18 cellular contexts compared by ENCODE assay signal in the genomic region with DNA sequence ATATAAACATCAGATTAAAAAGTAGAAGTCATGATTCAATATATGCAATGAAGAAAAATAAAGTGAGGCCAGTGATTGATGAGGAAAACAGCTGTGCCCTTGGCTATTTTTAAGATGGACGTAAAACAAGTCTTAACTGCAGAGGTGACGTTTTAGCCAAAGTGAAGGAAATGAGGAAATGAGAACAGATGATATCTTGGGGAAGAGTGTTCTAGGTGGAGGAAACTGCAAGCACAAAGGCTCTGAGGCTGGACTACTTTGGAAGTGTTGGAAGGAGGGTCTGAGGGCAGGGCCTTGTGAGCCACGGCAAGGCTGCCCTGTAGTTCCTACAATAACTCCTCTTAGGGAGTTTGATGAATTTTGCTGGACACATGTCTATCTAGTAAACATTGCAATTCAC.
DNase-seq lines count a peak whose midpoint lies in the region; ATAC-seq, FAIRE-seq and TF ChIP-seq lines count a peak whose summit lies in the region.
"Had no signal": no experiment of that assay in that cellular context is flagged by ENCODE, and none has a peak within 500 bp of the region (broad histone marks: within the 10 kb centered on the region; RNA-seq: fewer than 3 reads in every experiment).

No MANE protein-coding gene starts in this region.

- H3K4me3 ChIP-seq in PC-9, result no peak overlapping the region
- H3K4me3 ChIP-seq in keratinocyte (ENCODE audit: control insufficient read depth in 2 of 3, extremely low read depth in 1 of 3, insufficient read depth in 2 of 3, low read depth in 1 of 3, low read length in 3 of 3), result no peak overlapping the region
- H3K4me3 ChIP-seq in sigmoid colon, result no peak overlapping the region
- H3K4me3 ChIP-seq: colonic mucosa, K562, Peyer's patch had no signal

- intact Hi-C loops in left ventricle myocardium superior (cut with micrococcal nuclease), result no loop called here
- intact Hi-C loops in Right ventricle myocardium inferior (cut with DNase I), result loop anchor here (1.0 kb wide), 1 partner anchor 22 kb away; no protein-coding TSS in a partner anchor
- intact Hi-C loops in PC-9 (cut with micrococcal nuclease; ENCODE audit: unreplicated experiment), result no loop called here
- intact Hi-C loops in sigmoid colon (cut with DNase I), result no loop called here

- no peaks in the 10 kb centered on the region; the same call in 1 of the 2 replicates for H3F3A ChIP-seq in PC-9 (ENCODE audit: insufficient read depth, low read depth)

- no peak for DNase-seq in left ventricle myocardium superior
- no peak for DNase-seq in Right ventricle myocardium inferior (ENCODE audit: missing footprints)
- DNase-seq in PC-9, result no peak
- DNase-seq in keratinocyte (ENCODE audit: low read depth, low spot score), result no peak
- no peak for DNase-seq in NCI-H2081 (lab: John Stamatoyannopoulos, UW)
- DNase-seq in sigmoid colon, result no peak
- DNase-seq: activated T-cell treated with anti-CD3 and anti-CD28 coated beads, Interleukin-2, amount 50 U/mL, for 72 hours; CD4-positive, alpha-beta memory T cell; colonic mucosa; DMS53; NCI-H187; NCI-H2227 treated with DMSO at 0.1 percent for 48 hours; NCI-H774; nucleus accumbens; Peyer's patch had no signal

- dilution Hi-C loops in keratinocyte (cut with MboI; ENCODE audit: extremely low pct_ligation_motif_present, low sequenced_read_pairs), result no loop called here

- H2AFZ ChIP-seq in PC-9 (no peak overlapping the region), keratinocyte (ENCODE audit: control insufficient read depth, low read length) (peak overlapping the region; percentile 24)

- no TSS peak for BruUV-seq in PC-9 (replicated peaks; lab: Mats Ljungman, UMichigan)

- H3K79me2 ChIP-seq in PC-9 (ENCODE audit: low read depth) (no peaks in the 10 kb centered on the region), keratinocyte (ENCODE audit: control insufficient read depth, insufficient read depth, low read length) (no peaks in the 10 kb centered on the region)

- POLR2A ChIA-PET in PC-9 (lab: Charles Lee; ENCODE audit: unreplicated experiment), result interaction anchor here (0.5 kb wide), 1 partner anchor 19 kb away, joined by 4 read pairs; no protein-coding TSS in a partner anchor

- CTCF ChIA-PET in PC-9 (lab: Charles Lee), result no interaction called here

- no peak for TF ChIP-seq EP300 in sigmoid colon (IDR thresholded peaks at IDR 0.05)

- peak; percentile 54 for ATAC-seq in left ventricle myocardium superior
- no peak for ATAC-seq in Right ventricle myocardium inferior
- no peak for ATAC-seq in GM19397 (IDR thresholded peaks at IDR 0.05; ENCODE audit: unreplicated experiment)
- ATAC-seq: activated T-cell treated with anti-CD3 and anti-CD28 coated beads, Interleukin-2, amount 50 U/mL, for 72 hours; K562 had no signal

- no peak for TF ChIP-seq CTCF in PC-9 (conservative IDR thresholded peaks at IDR 0.05)
- no peak for TF ChIP-seq CTCF in keratinocyte (optimal IDR thresholded peaks at IDR 0.05 in 1 of 3, IDR thresholded peaks at IDR 0.05 in 1 of 3, conservative IDR thresholded peaks at IDR 0.05 in 1 of 3; ENCODE audit: extremely low read depth in 1 of 3, insufficient read depth in 2 of 3, low read length in 3 of 3)
- no peak for TF ChIP-seq CTCF in sigmoid colon (IDR thresholded peaks at IDR 0.05)

- no peak overlapping the region for H3K4me2 ChIP-seq in PC-9
- H3K4me2 ChIP-seq in keratinocyte (ENCODE audit: control insufficient read depth, extremely low read depth, insufficient read depth, low read depth, low read length), result peak overlapping the region; percentile 58

- no peaks in the 10 kb centered on the region for H4K20me1 ChIP-seq in PC-9 (ENCODE audit: insufficient read depth)
- H4K20me1 ChIP-seq in keratinocyte (ENCODE audit: control insufficient read depth, extremely low read depth, insufficient read depth, low read length), result no peaks in the 10 kb centered on the region

- H3K4me1 ChIP-seq in PC-9 (replicated peaks; ENCODE audit: insufficient read depth) (peaks cover 19% of the 10 kb centered on the region; the same call in 1 of the 2 replicates), keratinocyte (ENCODE audit: control insufficient read depth, extremely low read depth, insufficient read depth, low read length) (peaks cover 50% of the 10 kb centered on the region), sigmoid colon (peaks cover 0 to 25% (median 8%) of the 10 kb centered on the region in 4 donors)
- H3K4me1 ChIP-seq: colonic mucosa, Peyer's patch had no signal

- H3K9me3 ChIP-seq in PC-9 (ENCODE audit: insufficient read depth, low read depth) (no peaks in the 10 kb centered on the region), keratinocyte (ENCODE audit: control insufficient read depth, low read depth, low read length) (peaks cover 3% of the 10 kb centered on the region), sigmoid colon (no peaks in the 10 kb centered on the region)
- H3K9me3 ChIP-seq: colonic mucosa, Peyer's patch had no signal

- WGBS in sigmoid colon, 2 donors, result 75 to 82% methylated on average over 3 of the region's 3 CpGs

- H3K36me3 ChIP-seq in PC-9 (ENCODE audit: low read depth) (no peaks in the 10 kb centered on the region), keratinocyte (ENCODE audit: control insufficient read depth in 2 of 2, extremely low read depth in 1 of 2, insufficient read depth in 2 of 2, low read length in 2 of 2) (no peaks in the 10 kb centered on the region), sigmoid colon (no peaks in the 10 kb centered on the region)
- H3K36me3 ChIP-seq: colonic mucosa, Peyer's patch had no signal

- H3K27ac ChIP-seq in PC-9 (peak overlapping the region; percentile 78), keratinocyte (ENCODE audit: control insufficient read depth, insufficient read depth, low read length) (peak overlapping the region; percentile 87), sigmoid colon (no peak overlapping the region)
- H3K27ac ChIP-seq: colonic mucosa, Peyer's patch had no signal

- H3K27me3 ChIP-seq in PC-9 (ENCODE audit: insufficient read depth, low read depth) (no peaks in the 10 kb centered on the region), keratinocyte (ENCODE audit: control insufficient read depth, extremely low read depth, insufficient read depth, low read length) (no peaks in the 10 kb centered on the region), sigmoid colon (no peaks in the 10 kb centered on the region)
- H3K27me3 ChIP-seq: colonic mucosa, Peyer's patch had no signal

- FAIRE-seq in keratinocyte (lab: Jason Lieb, UNC), result no peak
- FAIRE-seq: GM12891, K562 had no signal

- no peak for TF ChIP-seq POLR2A in sigmoid colon (IDR thresholded peaks at IDR 0.05)

- no peaks in the 10 kb centered on the region for H3K9me2 ChIP-seq in PC-9 (ENCODE audit: insufficient read depth)

- H3K9me1 ChIP-seq in keratinocyte (ENCODE audit: control insufficient read depth, extremely low read depth, insufficient read depth, low read length), result no peaks in the 10 kb centered on the region

- H3K9ac ChIP-seq in keratinocyte (ENCODE audit: control insufficient read depth, extremely low read depth, insufficient read depth, low read length), result peak overlapping the region; percentile 68

Comparison
In these comparisons a context has a peak if more than half of its experiments do, and no peak if none do; other contexts are left out.
1. H3K27ac ChIP-seq: peak in PC-9 (single experiment) and keratinocyte (single experiment); none in sigmoid colon (0 of 4).